Comparison of ENCODE assay signal across 8 cellular contexts in genomic region chr20:44388466-44389023, GRCh38. TPM values are rescaled to one million over a fixed set of nuclear protein-coding genes. Genes with fewer than 3 reads are reported as not detected.
DNase-seq lines count a peak whose midpoint lies in the region; ATAC-seq and TF ChIP-seq lines count a peak whose summit lies in the region.

No MANE protein-coding gene starts in this region.

- H3K27me3 ChIP-seq in ascending aorta = no peaks in the 10 kb centered on the region
- peaks cover 44% of the 10 kb centered on the region for H3K27me3 ChIP-seq in skeletal muscle satellite cell (ENCODE audit: control insufficient read depth, insufficient read depth, low read length)

- H3K4me1 ChIP-seq in ascending aorta (peaks cover 0 to 2% of the 10 kb centered on the region in 2 donors), skeletal muscle satellite cell (ENCODE audit: control insufficient read depth, insufficient read depth, low read length) (peaks cover 3% of the 10 kb centered on the region)

- peak; percentile 44 to 58 (median 56) for TF ChIP-seq CTCF in ascending aorta (IDR thresholded peaks at IDR 0.05)

- ATAC-seq in GM19328 (IDR thresholded peaks at IDR 0.05; ENCODE audit: unreplicated experiment) (peak; percentile 62), GM21737 (IDR thresholded peaks at IDR 0.05; ENCODE audit: unreplicated experiment) (no peak)

- no peaks in the 10 kb centered on the region for H3K9me3 ChIP-seq in ascending aorta
- H3K9me3 ChIP-seq in skeletal muscle satellite cell (replicated peaks; ENCODE audit: low read length) = no peaks in the 10 kb centered on the region

- intact Hi-C loops in ascending aorta (cut with DNase I) = loop anchor here (10.0 kb wide), 1 partner anchor 296 kb away; no protein-coding TSS in a partner anchor

- H3K9ac ChIP-seq in skeletal muscle satellite cell (ENCODE audit: low read depth, low read length) = no peak overlapping the region

- H3K4me2 ChIP-seq in skeletal muscle satellite cell (ENCODE audit: low read length) = peak overlapping the region; percentile 59

- no peak overlapping the region for H3K27ac ChIP-seq in ascending aorta

- no peaks in the 10 kb centered on the region for H3K36me3 ChIP-seq in ascending aorta
- H3K36me3 ChIP-seq in skeletal muscle satellite cell (ENCODE audit: insufficient read depth, low read length) = no peaks in the 10 kb centered on the region

- H3K4me3 ChIP-seq in ascending aorta = no peak overlapping the region
- no peak overlapping the region for H3K4me3 ChIP-seq in skeletal muscle satellite cell (ENCODE audit: low read length)

- DNase-seq in AG08395 (ENCODE audit: low spot score) (peak; percentile 79), NCI-H1105 treated with DMSO at 0.1 percent for 48 hours (lab: John Stamatoyannopoulos, UW) (peak; percentile 36), T-helper 22 cell (ENCODE audit: low read depth) (peak; percentile 5), ascending aorta (ENCODE audit: low spot score in 2 of 2) (peak in 1 of 2 donors; percentile 68), iPS DF 4.7 (ENCODE audit: extremely low read depth, low spot score) (peak; percentile 89)

RNA-seq across cellular contexts. Expression of gene HNF4A, which starts 33.0 kb away (rescaled TPM):
- total RNA-seq in ascending aorta = not detected
- total RNA-seq in skeletal muscle satellite cell (2012; rRNA removed) = not detected in 2 replicates

RNA-seq across cellular contexts. Expression of gene R3HDML, which starts 51.7 kb away (rescaled TPM):
- total RNA-seq in ascending aorta = not detected
- total RNA-seq in skeletal muscle satellite cell (2012; rRNA removed) = not detected in 2 replicates
